Comparison of ENCODE assay signal across 14 cellular contexts in the genomic region with DNA sequence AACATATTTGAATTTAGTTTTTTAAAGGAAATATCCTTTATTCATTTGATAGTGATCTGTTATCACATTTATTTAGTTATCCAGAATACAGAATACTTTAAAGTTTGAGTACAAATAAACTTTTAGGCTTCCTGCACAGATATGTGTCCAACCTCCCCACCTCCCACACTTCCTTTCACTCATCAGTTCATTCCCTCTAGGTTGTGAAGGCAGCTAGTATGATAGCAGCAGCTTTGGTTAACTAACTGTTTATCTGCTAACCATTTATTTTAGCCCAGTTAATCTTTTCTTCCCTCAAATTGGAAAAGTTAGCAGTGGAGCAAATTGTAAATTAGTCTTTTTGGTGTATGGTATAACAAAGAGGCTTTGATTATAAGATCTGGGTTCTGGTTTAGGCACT. TPM values are rescaled to one million over a fixed set of nuclear protein-coding genes. Genes with fewer than 3 reads are reported as not detected.
DNase-seq lines count a peak whose midpoint lies in the region; ATAC-seq and TF ChIP-seq lines count a peak whose summit lies in the region.
"Had no signal": no experiment of that assay in that cellular context is flagged by ENCODE, and none has a peak within 500 bp of the region (broad histone marks: within the 10 kb centered on the region; RNA-seq: fewer than 3 reads in every experiment).

No MANE protein-coding gene starts in this region.

- no peaks in the 10 kb centered on the region for H3K9me3 ChIP-seq in CD4-positive, CD25-positive, alpha-beta regulatory T cell (ENCODE audit: control insufficient read depth in 2 of 2, low read length in 2 of 2)
- no peaks in the 10 kb centered on the region for H3K9me3 ChIP-seq in transverse colon
- no peaks in the 10 kb centered on the region for H3K9me3 ChIP-seq in stomach
- H3K9me3 ChIP-seq: BE2C, Caco-2, HAP-1 had no signal

- H3K27me3 Mint-ChIP-seq in activated T-cell treated with anti-CD3 and anti-CD28 coated beads, Interleukin-2, amount 50 U/mL, for 24 hours: no peaks in the 10 kb centered on the region
- H3K27me3 Mint-ChIP-seq in CD4-positive, CD25-positive, alpha-beta regulatory T cell: no peaks in the 10 kb centered on the region
- no peaks in the 10 kb centered on the region for H3K27me3 Mint-ChIP-seq in chondrocyte (ENCODE audit: low read depth)
- H3K27me3 Mint-ChIP-seq: CD4-positive, alpha-beta T cell had no signal

- peaks cover 4% of the 10 kb centered on the region for H3K9me3 Mint-ChIP-seq in activated T-cell treated with anti-CD3 and anti-CD28 coated beads, Interleukin-2, amount 50 U/mL, for 24 hours
- H3K9me3 Mint-ChIP-seq in CD4-positive, CD25-positive, alpha-beta regulatory T cell: peaks cover 0 to 5% (median 0%) of the 10 kb centered on the region in 7 donors
- H3K9me3 Mint-ChIP-seq in chondrocyte (ENCODE audit: low read depth): no peaks in the 10 kb centered on the region
- H3K9me3 Mint-ChIP-seq: CD4-positive, alpha-beta T cell had no signal

- H3K27ac ChIP-seq in CD4-positive, CD25-positive, alpha-beta regulatory T cell (ENCODE audit: insufficient read depth, low read length, poor library complexity, severe bottlenecking): no peak overlapping the region
- H3K27ac ChIP-seq in transverse colon: no peak overlapping the region
- no peak overlapping the region for H3K27ac ChIP-seq in stomach
- H3K27ac ChIP-seq: GM23248 had no signal

- TF ChIP-seq EP300 in transverse colon (IDR thresholded peaks at IDR 0.05; ENCODE audit: low read depth): no peak
- TF ChIP-seq EP300 in stomach (IDR thresholded peaks at IDR 0.05): no peak

- TF ChIP-seq CTCF in chondrocyte (IDR thresholded peaks at IDR 0.05) (no peak), transverse colon (IDR thresholded peaks at IDR 0.05) (no peak), stomach (IDR thresholded peaks at IDR 0.05) (no peak)

- H3K4me3 Mint-ChIP-seq in activated T-cell treated with anti-CD3 and anti-CD28 coated beads, Interleukin-2, amount 50 U/mL, for 24 hours: no peak overlapping the region
- H3K4me3 Mint-ChIP-seq in CD4-positive, CD25-positive, alpha-beta regulatory T cell: peak overlapping the region in 1 of 4 donors; percentile 65
- H3K4me3 Mint-ChIP-seq in chondrocyte (ENCODE audit: unreplicated experiment): no peak overlapping the region
- H3K4me3 Mint-ChIP-seq: CD4-positive, alpha-beta T cell had no signal

- ATAC-seq in CD4-positive, CD25-positive, alpha-beta regulatory T cell (ENCODE audit: low read depth in 2 of 2): no peak
- no peak for ATAC-seq in HG02970 (IDR thresholded peaks at IDR 0.05; ENCODE audit: low FRiP score, unreplicated experiment)

- no peaks in the 10 kb centered on the region for H3K27me3 ChIP-seq in CD4-positive, CD25-positive, alpha-beta regulatory T cell (ENCODE audit: control insufficient read depth, insufficient read depth, low read length)
- H3K27me3 ChIP-seq in transverse colon (no peaks in the 10 kb centered on the region), stomach (no peaks in the 10 kb centered on the region)
- H3K27me3 ChIP-seq: BE2C had no signal

- peaks cover 66% of the 10 kb centered on the region for H3K36me3 Mint-ChIP-seq in activated T-cell treated with anti-CD3 and anti-CD28 coated beads, Interleukin-2, amount 50 U/mL, for 24 hours (ENCODE audit: low read depth)
- peaks cover 24% of the 10 kb centered on the region for H3K36me3 Mint-ChIP-seq in CD4-positive, CD25-positive, alpha-beta regulatory T cell
- peaks cover 2% of the 10 kb centered on the region for H3K36me3 Mint-ChIP-seq in chondrocyte (ENCODE audit: low read depth)

- no peak overlapping the region for H3K4me3 ChIP-seq in CD4-positive, CD25-positive, alpha-beta regulatory T cell (ENCODE audit: low read depth, low read length)
- H3K4me3 ChIP-seq in transverse colon: no peak overlapping the region
- no peak overlapping the region for H3K4me3 ChIP-seq in stomach
- H3K4me3 ChIP-seq: GM23248, HAP-1 had no signal

- no peak for DNase-seq in activated T-cell treated with anti-CD3 and anti-CD28 coated beads, Interleukin-2, amount 50 U/mL, for 24 hours
- DNase-seq in activated T-cell treated with anti-CD3 and anti-CD28 coated beads for 4 hours: no peak
- no peak for DNase-seq in CD4-positive, CD25-positive, alpha-beta regulatory T cell
- DNase-seq in NCI-H226: peak; percentile 7
- no peak for DNase-seq in chondrocyte (ENCODE audit: low spot score)
- DNase-seq in transverse colon: no peak
- no peak for DNase-seq in stomach
- DNase-seq: BE2C; C1 segment of cervical spinal cord; Caco-2; CD4-positive, alpha-beta T cell; GM23248 had no signal

- H3K4me1 ChIP-seq in CD4-positive, CD25-positive, alpha-beta regulatory T cell (ENCODE audit: control insufficient read depth, insufficient read depth, low read length, poor library complexity, severe bottlenecking): peaks cover 15% of the 10 kb centered on the region
- H3K4me1 ChIP-seq in transverse colon: no peaks in the 10 kb centered on the region
- peaks cover 0 to 9% (median 3%) of the 10 kb centered on the region in 4 donors for H3K4me1 ChIP-seq in stomach
- H3K4me1 ChIP-seq: BE2C, Caco-2, HAP-1 had no signal

- peaks cover 52% of the 10 kb centered on the region for H3K4me1 Mint-ChIP-seq in activated T-cell treated with anti-CD3 and anti-CD28 coated beads, Interleukin-2, amount 50 U/mL, for 24 hours (ENCODE audit: low read depth)
- peaks cover 30 to 63% (median 46%) of the 10 kb centered on the region in 4 donors for H3K4me1 Mint-ChIP-seq in CD4-positive, CD25-positive, alpha-beta regulatory T cell
- H3K4me1 Mint-ChIP-seq in chondrocyte (ENCODE audit: low read depth): peaks cover 8% of the 10 kb centered on the region

- H3K27ac Mint-ChIP-seq in activated T-cell treated with anti-CD3 and anti-CD28 coated beads, Interleukin-2, amount 50 U/mL, for 24 hours: peak overlapping the region; percentile 57
- H3K27ac Mint-ChIP-seq in CD4-positive, CD25-positive, alpha-beta regulatory T cell: peak overlapping the region; percentile 3 to 44 (median 11)
- peak overlapping the region; percentile 8 for H3K27ac Mint-ChIP-seq in chondrocyte (ENCODE audit: unreplicated experiment)
- H3K27ac Mint-ChIP-seq: CD4-positive, alpha-beta T cell had no signal

- intact Hi-C loops in transverse colon (cut with DNase I; ENCODE audit: low total_unique reads): no loop called here
- intact Hi-C loops in stomach (cut with DNase I; ENCODE audit: low total_unique reads): no loop called here

- peaks cover 21% of the 10 kb centered on the region for H3K36me3 ChIP-seq in CD4-positive, CD25-positive, alpha-beta regulatory T cell (ENCODE audit: control insufficient read depth, insufficient read depth, low read length)
- no peaks in the 10 kb centered on the region for H3K36me3 ChIP-seq in transverse colon
- peaks cover 0 to 20% (median 1%) of the 10 kb centered on the region in 4 donors for H3K36me3 ChIP-seq in stomach
- H3K36me3 ChIP-seq: BE2C had no signal

- in situ Hi-C loops in transverse colon (cut with MboI; ENCODE audit: low pct_ligation_motif_present in 1 of 4, low pct_unique_long_range_greater_than_20kb in 1 of 4, low sequenced_read_pairs in 3 of 4): no loop called here

- no peak for TF ChIP-seq POLR2A in transverse colon (IDR thresholded peaks at IDR 0.05)
- no peak for TF ChIP-seq POLR2A in stomach (IDR thresholded peaks at IDR 0.05)

RNA-seq across cellular contexts. Expression of a gene that starts 35.7 kb away (rescaled TPM):
- 121 TPM for total RNA-seq in CD4-positive, CD25-positive, alpha-beta regulatory T cell
- 100 to 1,000 TPM in 2 of 4 donors, 10 to 100 TPM in 2; 78.5 to 137 (median 97.4) TPM for polyA plus RNA-seq in CD4-positive, CD25-positive, alpha-beta regulatory T cell
- total RNA-seq in chondrocyte (48.7 to 67.2 TPM (median 51.6 TPM) in 3 replicates), transverse colon (100 to 1,000 TPM in 3 of 4 donors, 10 to 100 TPM in 1; 36.8 to 204 (median 139) TPM), stomach (100 to 1,000 TPM in 3 of 5 donors, 10 to 100 TPM in 2; 18.0 to 237 (median 103) TPM)
- 10 to 100 TPM; 22.4 to 31.3 (median 25.2) TPM for polyA plus RNA-seq in stomach
